In genomic region chr20:53591206-53591651, GRCh38 we compare ENCODE assay signal across 8 cellular contexts. TPM values are rescaled to one million over a fixed set of nuclear protein-coding genes. Genes with fewer than 3 reads are reported as not detected.
A peak's percentile ranks its signal among the peaks of the same experiment; 100 is the strongest.
DNase-seq lines count a peak whose midpoint lies in the region; ATAC-seq, FAIRE-seq and TF ChIP-seq lines count a peak whose summit lies in the region.
"Not testable (repeated sequence)": the region's sequence is repeated elsewhere in the genome, so short reads cannot be mapped to it uniquely, and the experiment has no call there.

No MANE protein-coding gene starts in this region.

- peak overlapping the region; percentile 99 for H3K27ac Mint-ChIP-seq in activated CD4-positive, alpha-beta memory T cell treated with anti-CD3 and anti-CD28 coated beads, Interleukin-2, amount 10 ng/mL, durations not matched to agents 7 days and 5 days

- H3K4me3 ChIP-seq in A673 (ENCODE audit: low read depth, low read length, poor library complexity, severe bottlenecking) (peak overlapping the region; percentile 79), NT2/D1 (ENCODE audit: insufficient read length, low read depth) (peak overlapping the region; percentile 80), bronchial epithelial cell (ENCODE audit: low read depth, low read length) (peak overlapping the region; percentile 74), mesodermal cell (ENCODE audit: extremely low read depth, insufficient read depth, low read length, poor library complexity, severe bottlenecking) (peak overlapping the region; percentile 79), skeletal muscle cell (ENCODE audit: low read depth, low read length) (peak overlapping the region; percentile 74)

- not testable (repeated sequence) for H3K9me3 ChIP-seq in A673 (ENCODE audit: low read depth, low read length, poor library complexity, severe bottlenecking); NT2/D1 (ENCODE audit: insufficient read depth, low read length); mesodermal cell (ENCODE audit: control insufficient read depth, low read length)

- H3K4me1 ChIP-seq in A673 (ENCODE audit: insufficient read depth, low read length, poor library complexity, severe bottlenecking) (peaks cover 34% of the 10 kb centered on the region), foreskin keratinocyte (peaks cover 35% of the 10 kb centered on the region)
- H3K4me1 ChIP-seq in NT2/D1 (ENCODE audit: insufficient read depth, insufficient read length); mesodermal cell (ENCODE audit: control insufficient read depth, insufficient read depth, low read length, poor library complexity, severe bottlenecking): not testable (repeated sequence)

- not testable (repeated sequence) for H3K27me3 Mint-ChIP-seq in activated CD4-positive, alpha-beta memory T cell treated with anti-CD3 and anti-CD28 coated beads, Interleukin-2, amount 10 ng/mL, durations not matched to agents 7 days and 5 days

- BruUV-seq in A673 (replicated peaks; lab: Mats Ljungman, UMichigan), result not testable (repeated sequence)

- not testable (repeated sequence) for TF ChIP-seq CTCF in A673 (conservative IDR thresholded peaks at IDR 0.05; ENCODE audit: low read depth, low read length); bronchial epithelial cell (IDR thresholded peaks at IDR 0.05; ENCODE audit: insufficient read depth, low read length, severe bottlenecking); foreskin keratinocyte (conservative IDR thresholded peaks at IDR 0.05)

- FAIRE-seq in H54 (lab: Jason Lieb, UNC), result peak; percentile 20
- not testable (repeated sequence) for FAIRE-seq in bronchial epithelial cell (lab: Jason Lieb, UNC)

- H3K27me3 ChIP-seq in A673 (replicated peaks; ENCODE audit: insufficient read depth, low read depth, low read length, poor library complexity); NT2/D1 (ENCODE audit: insufficient read depth, insufficient read length); bronchial epithelial cell (ENCODE audit: control insufficient read depth, insufficient read depth, low read length); foreskin keratinocyte: not testable (repeated sequence)

- 0% methylated on average over 2 of the region's 4 CpGs; no CpG with 5 or more reads in 1 of the 2 experiments for WGBS in mesodermal cell (ENCODE audit: insufficient coverage in 2 of 2), 2 experiments

- peaks cover 34% of the 10 kb centered on the region for H3K36me3 Mint-ChIP-seq in activated CD4-positive, alpha-beta memory T cell treated with anti-CD3 and anti-CD28 coated beads, Interleukin-2, amount 10 ng/mL, durations not matched to agents 7 days and 5 days (ENCODE audit: low read depth)

- CTCF ChIA-PET in A673 (lab: Charles Lee), result not testable (repeated sequence)
- CTCF ChIA-PET in activated CD4-positive, alpha-beta memory T cell treated with anti-CD3 and anti-CD28 coated beads, Interleukin-2, amount 10 ng/mL, durations not matched to agents 7 days and 5 days (lab: Charles Lee), result interaction anchor here (0.6 to 1.2 kb wide), 4 partner anchors 18 to 348 kb away, joined by 3 read pairs; no protein-coding TSS in a partner anchor

- H3K27ac ChIP-seq in A673 (ENCODE audit: low read depth, low read length, poor library complexity, severe bottlenecking) (peak overlapping the region; percentile 55), foreskin keratinocyte (peak overlapping the region; percentile 89), mesodermal cell (ENCODE audit: low read depth, low read length, severe bottlenecking) (peak overlapping the region; percentile 87)

- POLR2A ChIA-PET in A673 (lab: Charles Lee; ENCODE audit: low non-redundant PET), result not testable (repeated sequence)
- POLR2A ChIA-PET in activated CD4-positive, alpha-beta memory T cell treated with anti-CD3 and anti-CD28 coated beads, Interleukin-2, amount 10 ng/mL, durations not matched to agents 7 days and 5 days (lab: Charles Lee), result interaction anchor here (0.6 to 4.7 kb wide), 7 partner anchors 9 to 275 kb away, joined by 3 to 29 read pairs (median 22); no protein-coding TSS in a partner anchor

- intact Hi-C loops in A673 (cut with micrococcal nuclease; ENCODE audit: unreplicated experiment), result loop anchor here (5.0 to 10.0 kb wide), 2 partner anchors 164 to 326 kb away; no protein-coding TSS in a partner anchor

- H3K36me3 ChIP-seq in A673 (ENCODE audit: insufficient read depth, low read length, poor library complexity, severe bottlenecking); NT2/D1 (ENCODE audit: insufficient read depth, insufficient read length, low read length); bronchial epithelial cell (ENCODE audit: control insufficient read depth, insufficient read depth, low read length); mesodermal cell (ENCODE audit: control insufficient read depth, insufficient read depth, low read length): not testable (repeated sequence)

- H3K4me1 Mint-ChIP-seq in activated CD4-positive, alpha-beta memory T cell treated with anti-CD3 and anti-CD28 coated beads, Interleukin-2, amount 10 ng/mL, durations not matched to agents 7 days and 5 days, result peaks cover 36% of the 10 kb centered on the region

- peak overlapping the region; percentile 50 for H3K9ac ChIP-seq in NT2/D1 (ENCODE audit: insufficient read length, low read depth)

- TF ChIP-seq POLR2A in H54 (IDR thresholded peaks at IDR 0.05; ENCODE audit: low read depth, low read length), result not testable (repeated sequence)

- peak overlapping the region; percentile 99 for H3K4me3 Mint-ChIP-seq in activated CD4-positive, alpha-beta memory T cell treated with anti-CD3 and anti-CD28 coated beads, Interleukin-2, amount 10 ng/mL, durations not matched to agents 7 days and 5 days

- H3K9me3 Mint-ChIP-seq in activated CD4-positive, alpha-beta memory T cell treated with anti-CD3 and anti-CD28 coated beads, Interleukin-2, amount 10 ng/mL, durations not matched to agents 7 days and 5 days, result not testable (repeated sequence)

- ATAC-seq in foreskin keratinocyte, result not testable (repeated sequence)

- peak; percentile 24 for DNase-seq in A673 (ENCODE audit: low spot score)
- DNase-seq in H54 (ENCODE audit: insufficient read length, low spot score); NT2/D1 (ENCODE audit: low read depth, low spot score); activated CD4-positive, alpha-beta memory T cell treated with anti-CD3 and anti-CD28 coated beads, Interleukin-2, amount 10 ng/mL, durations not matched to agents 7 days and 5 days; bronchial epithelial cell (ENCODE audit: low read depth); foreskin keratinocyte; skeletal muscle cell (ENCODE audit: low read depth): not testable (repeated sequence)

RNA-seq across cellular contexts. Expression of gene ZNF217, which starts 2.4 kb away (rescaled TPM):
- total RNA-seq in A673 (2021), result 27.0 and 37.7 TPM in 2 replicates
- total RNA-seq in activated CD4-positive, alpha-beta memory T cell treated with anti-CD3 and anti-CD28 coated beads, Interleukin-2, amount 10 ng/mL, durations not matched to agents 7 days and 5 days, result 10 to 100 TPM; 89.5 to 90.4 TPM
- total RNA-seq in bronchial epithelial cell, result 24.7 and 31.6 TPM in 2 replicates
- 36.8 and 37.4 TPM in 2 replicates for total RNA-seq in foreskin keratinocyte
- polyA plus RNA-seq in foreskin keratinocyte, result 5.1 and 5.9 TPM in 2 replicates
- polyA plus RNA-seq in mesodermal cell (2013, experiment 1 of 2), result 56.3 TPM
- 49.3 TPM for polyA plus RNA-seq in mesodermal cell (2013, experiment 2 of 2)
